ENCODE assay signal across 14 cellular contexts in genomic region chr11:77560605-77561004, GRCh38. TPM values are rescaled to one million over a fixed set of nuclear protein-coding genes. Genes with fewer than 3 reads are reported as not detected.
DNase-seq lines count a peak whose midpoint lies in the region; ATAC-seq, FAIRE-seq and TF ChIP-seq lines count a peak whose summit lies in the region.
"Had no signal": no experiment of that assay in that cellular context is flagged by ENCODE, and none has a peak within 500 bp of the region (broad histone marks: within the 10 kb centered on the region; RNA-seq: fewer than 3 reads in every experiment).

No MANE protein-coding gene starts in this region.

- no peak overlapping the region for H3K27ac Mint-ChIP-seq in activated CD8-positive, alpha-beta T cell treated with anti-CD3 and anti-CD28 coated beads for 36 hours
- H3K27ac Mint-ChIP-seq: activated CD8-positive, alpha-beta T cell treated with anti-CD3 and anti-CD28 coated beads, Interleukin-2, amount 10 ng/mL, durations not matched to agents 7 days and 5 days had no signal

- POLR2A ChIA-PET in A549 (lab: Yijun Ruan, JAX) = no interaction called here
- POLR2A ChIA-PET in activated CD8-positive, alpha-beta T cell treated with anti-CD3 and anti-CD28 coated beads for 36 hours (lab: Charles Lee) = no interaction called here

- in situ Hi-C loops in transverse colon (cut with MboI; ENCODE audit: low pct_ligation_motif_present in 1 of 4, low pct_unique_long_range_greater_than_20kb in 1 of 4, low sequenced_read_pairs in 3 of 4) = no loop called here

- H3K27ac ChIP-seq in A549 (peak overlapping the region; percentile 52 to 79; a peak in 5 of 6 replicates), foreskin keratinocyte (peak overlapping the region; percentile 36), transverse colon (peak overlapping the region in 1 of 4 donors; percentile 36)
- H3K27ac ChIP-seq: colonic mucosa, uterus had no signal

- H3K4me1 Mint-ChIP-seq in activated CD8-positive, alpha-beta T cell treated with anti-CD3 and anti-CD28 coated beads for 36 hours (ENCODE audit: low read depth) = no peaks in the 10 kb centered on the region

- peaks cover 27% of the 10 kb centered on the region for H3K4me1 ChIP-seq in A549
- H3K4me1 ChIP-seq in foreskin keratinocyte = peaks cover 6% of the 10 kb centered on the region
- no peaks in the 10 kb centered on the region for H3K4me1 ChIP-seq in transverse colon
- H3K4me1 ChIP-seq: colonic mucosa, uterus had no signal

- H3K4me3 Mint-ChIP-seq in activated CD8-positive, alpha-beta T cell treated with anti-CD3 and anti-CD28 coated beads for 36 hours = no peak overlapping the region
- H3K4me3 Mint-ChIP-seq: activated CD8-positive, alpha-beta T cell treated with anti-CD3 and anti-CD28 coated beads, Interleukin-2, amount 10 ng/mL, durations not matched to agents 7 days and 5 days had no signal

- CTCF ChIA-PET in A549 (lab: Yijun Ruan, JAX) = interaction anchor here (1.2 to 1.6 kb wide), 2 partner anchors 12 to 368 kb away, joined by 4 to 9 read pairs; no protein-coding TSS in a partner anchor
- CTCF ChIA-PET in activated CD8-positive, alpha-beta T cell treated with anti-CD3 and anti-CD28 coated beads for 36 hours (lab: Charles Lee) = interaction anchor here (1.0 to 1.8 kb wide), 2 partner anchors 12 to 59 kb away, joined by 3 to 7 read pairs; no protein-coding TSS in a partner anchor

- WGBS in A549 (ENCODE audit: missing lambda C conversion rate) = 73% methylated on average over 2 of the region's 2 CpGs
- WGBS in transverse colon (ENCODE audit: low coverage in 1 of 2), 2 donors = 80 to 90% methylated on average over 1 to 2 of the region's 2 CpGs

- H3K27me3 Mint-ChIP-seq in activated CD8-positive, alpha-beta T cell treated with anti-CD3 and anti-CD28 coated beads for 36 hours = peaks cover 5% of the 10 kb centered on the region

- peak in 1 of 2 experiments; percentile 43 for DNase-seq in A549 (ENCODE audit: low read depth in 1 of 2, low spot score in 1 of 2)
- DNase-seq in HCEC 1CT = peak; percentile 77
- DNase-seq in SW480 (ENCODE audit: low spot score) = peak; percentile 49
- DNase-seq in foreskin keratinocyte = peak; percentile 88 to 93
- DNase-seq in transverse colon = no peak
- no peak for DNase-seq in NCI-H446 treated with DMSO at 0.1 percent for 48 hours (lab: John Stamatoyannopoulos, UW)
- no peak for DNase-seq in activated CD8-positive, alpha-beta T cell treated with anti-CD3 and anti-CD28 coated beads for 36 hours
- DNase-seq in activated effector memory CD4-positive, alpha-beta T cell treated with anti-CD3 and anti-CD28 coated beads, Interleukin-2, amount 50 U/mL, for 16 hours = no peak
- DNase-seq: activated CD8-positive, alpha-beta T cell treated with anti-CD3 and anti-CD28 coated beads, Interleukin-2, amount 10 ng/mL, durations not matched to agents 7 days and 5 days; activated naive CD4-positive, alpha-beta T cell; AML-193; colonic mucosa; uterus had no signal

- TF ChIP-seq CTCF in A549 (IDR thresholded peaks at IDR 0.05) (no peak), foreskin keratinocyte (conservative IDR thresholded peaks at IDR 0.05) (no peak), transverse colon (IDR thresholded peaks at IDR 0.05) (no peak)
- TF ChIP-seq CTCF in activated CD8-positive, alpha-beta T cell treated with anti-CD3 and anti-CD28 coated beads for 36 hours (IDR thresholded peaks at IDR 0.05) = no peak

- FAIRE-seq in A549 (lab: Jason Lieb, UNC) = no peak

- no peak overlapping the region for H3K4me3 ChIP-seq in A549
- H3K4me3 ChIP-seq in transverse colon = no peak overlapping the region
- H3K4me3 ChIP-seq: colonic mucosa, uterus had no signal

- peak overlapping the region; percentile 28; the same call in 2 of the 3 replicates for H3K4me2 ChIP-seq in A549

- intact Hi-C loops in transverse colon (cut with DNase I; ENCODE audit: low total_unique reads) = no loop called here
- intact Hi-C loops in activated CD8-positive, alpha-beta T cell treated with anti-CD3 and anti-CD28 coated beads for 36 hours (cut with micrococcal nuclease) = no loop called here

- TF ChIP-seq POLR2A in A549 (IDR thresholded peaks at IDR 0.05; ENCODE audit: low read length) = no peak
- TF ChIP-seq POLR2A in transverse colon (IDR thresholded peaks at IDR 0.05) = no peak

- no peaks in the 10 kb centered on the region for H3K36me3 ChIP-seq in transverse colon
- H3K36me3 ChIP-seq: colonic mucosa, uterus had no signal

- no peaks in the 10 kb centered on the region for H3K36me3 Mint-ChIP-seq in activated CD8-positive, alpha-beta T cell treated with anti-CD3 and anti-CD28 coated beads for 36 hours (ENCODE audit: low read depth)

- H3K9me3 ChIP-seq in A549 (peaks cover 19% of the 10 kb centered on the region; the same call in 2 of the 3 replicates), transverse colon (no peaks in the 10 kb centered on the region)
- H3K9me3 ChIP-seq: colonic mucosa, uterus had no signal

- TF ChIP-seq EP300 in A549 (IDR thresholded peaks at IDR 0.05) (no peak), transverse colon (IDR thresholded peaks at IDR 0.05; ENCODE audit: low read depth) (no peak)

- TF ChIP-seq RAD21 in A549 (conservative IDR thresholded peaks at IDR 0.05 in 1 of 2, IDR thresholded peaks at IDR 0.05 in 1 of 2) = no peak

- no peaks in the 10 kb centered on the region for H3K27me3 ChIP-seq in foreskin keratinocyte
- H3K27me3 ChIP-seq in transverse colon = no peaks in the 10 kb centered on the region
- H3K27me3 ChIP-seq: colonic mucosa, uterus had no signal

- peak; percentile 50 to 69 for ATAC-seq in A549
- peak; percentile 89 for ATAC-seq in foreskin keratinocyte
- no peak for ATAC-seq in activated CD8-positive, alpha-beta T cell treated with anti-CD3 and anti-CD28 coated beads for 36 hours
- ATAC-seq: activated CD8-positive, alpha-beta T cell treated with anti-CD3 and anti-CD28 coated beads, Interleukin-2, amount 10 ng/mL, durations not matched to agents 7 days and 5 days; left lobe of liver had no signal

- peaks cover 2% of the 10 kb centered on the region for H3K9me3 Mint-ChIP-seq in activated CD8-positive, alpha-beta T cell treated with anti-CD3 and anti-CD28 coated beads for 36 hours

TF ChIP-seq in A549, 52 proteins besides CTCF, POLR2A, EP300 and RAD21:
- no peak for TF ChIP-seq FOSL2 (IDR thresholded peaks at IDR 0.05)
- peak; percentile 58 for TF ChIP-seq FOSL2 (CRISPR knock-in tag; IDR thresholded peaks at IDR 0.05)
- TF ChIP-seq CHD4 (IDR thresholded peaks at IDR 0.05; ENCODE audit: borderline replicate concordance) = no peak

RNA-seq across cellular contexts. Expression of gene AQP11, which starts 29.1 kb away (rescaled TPM):
- polyA plus RNA-seq in A549 (2011; rRNA removed) (2.3 and 2.4 TPM in 2 replicates), A549 (2017; fragmentation: RNase III; extraction: RNeasy Plus Mini Kit Qiagen cat#74134 plus additional on column Dnase treatment) (2.2 to 3.1 TPM (median 2.6 TPM) in 3 replicates), foreskin keratinocyte (0.11 and 0.13 TPM in 2 replicates)
- 1.9 and 2.6 TPM in 2 replicates for polyA plus RNA-seq in A549 (2012; cell fraction: cytosol; rRNA removed)
- 2.8 and 4.5 TPM in 2 replicates for polyA plus RNA-seq in A549 (2012; cell fraction: nucleus; rRNA removed)
- polyA minus RNA-seq in A549 (2011; rRNA and poly(A)+ RNA removed) = 2.1 and 2.2 TPM in 2 replicates
- total RNA-seq in foreskin keratinocyte (0.17 and 0.18 TPM in 2 replicates), transverse colon (10 to 100 TPM in 1 of 4 donors, 1 to 10 TPM in 3; 2.6 to 10.2 (median 7.4) TPM)
- under 1 TPM; 0.47 to 0.59 TPM for total RNA-seq in activated CD8-positive, alpha-beta T cell treated with anti-CD3 and anti-CD28 coated beads for 36 hours

Comparison
In these comparisons a context has a peak if more than half of its experiments do, and no peak if none do; other contexts are left out.
1. DNase-seq: peak in HCEC 1CT (single experiment), SW480 (single experiment) and foreskin keratinocyte (2 of 2); none in transverse colon (single experiment), NCI-H446 treated with DMSO at 0.1 percent for 48 hours (single experiment), activated CD8-positive, alpha-beta T cell treated with anti-CD3 and anti-CD28 coated beads for 36 hours (single experiment) and activated effector memory CD4-positive, alpha-beta T cell treated with anti-CD3 and anti-CD28 coated beads, Interleukin-2, amount 50 U/mL, for 16 hours (single experiment).